1 cellular context compared by ENCODE assay signal in genomic region chr2:186570587-186570986, GRCh38.
TF ChIP-seq lines count a peak whose summit lies in the region.

No MANE protein-coding gene starts in this region.

TF ChIP-seq in HEK293, 187 proteins besides CTCF, POLR2A, EP300 and RAD21 (continued from another document):
- TF ChIP-seq, protein P1, sequence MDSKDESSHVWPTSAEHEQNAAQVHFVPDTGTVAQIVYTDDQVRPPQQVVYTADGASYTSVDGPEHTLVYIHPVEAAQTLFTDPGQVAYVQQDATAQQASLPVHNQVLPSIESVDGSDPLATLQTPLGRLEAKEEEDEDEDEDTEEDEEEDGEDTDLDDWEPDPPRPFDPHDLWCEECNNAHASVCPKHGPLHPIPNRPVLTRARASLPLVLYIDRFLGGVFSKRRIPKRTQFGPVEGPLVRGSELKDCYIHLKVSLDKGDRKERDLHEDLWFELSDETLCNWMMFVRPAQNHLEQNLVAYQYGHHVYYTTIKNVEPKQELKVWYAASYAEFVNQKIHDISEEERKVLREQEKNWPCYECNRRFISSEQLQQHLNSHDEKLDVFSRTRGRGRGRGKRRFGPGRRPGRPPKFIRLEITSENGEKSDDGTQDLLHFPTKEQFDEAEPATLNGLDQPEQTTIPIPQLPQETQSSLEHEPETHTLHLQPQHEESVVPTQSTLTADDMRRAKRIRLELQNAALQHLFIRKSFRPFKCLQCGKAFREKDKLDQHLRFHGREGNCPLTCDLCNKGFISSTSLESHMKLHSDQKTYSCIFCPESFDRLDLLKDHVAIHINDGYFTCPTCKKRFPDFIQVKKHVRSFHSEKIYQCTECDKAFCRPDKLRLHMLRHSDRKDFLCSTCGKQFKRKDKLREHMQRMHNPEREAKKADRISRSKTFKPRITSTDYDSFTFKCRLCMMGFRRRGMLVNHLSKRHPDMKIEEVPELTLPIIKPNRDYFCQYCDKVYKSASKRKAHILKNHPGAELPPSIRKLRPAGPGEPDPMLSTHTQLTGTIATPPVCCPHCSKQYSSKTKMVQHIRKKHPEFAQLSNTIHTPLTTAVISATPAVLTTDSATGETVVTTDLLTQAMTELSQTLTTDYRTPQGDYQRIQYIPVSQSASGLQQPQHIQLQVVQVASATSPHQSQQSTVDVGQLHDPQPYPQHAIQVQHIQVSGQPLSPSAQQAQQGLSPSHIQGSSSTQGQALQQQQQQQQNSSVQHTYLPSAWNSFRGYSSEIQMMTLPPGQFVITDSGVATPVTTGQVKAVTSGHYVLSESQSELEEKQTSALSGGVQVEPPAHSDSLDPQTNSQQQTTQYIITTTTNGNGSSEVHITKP (tag by site-specific recombination; IDR thresholded peaks at IDR 0.05), result peak; percentile 70
- TF ChIP-seq MEIS1 (CRISPR knock-in tag; IDR thresholded peaks at IDR 0.05; ENCODE audit: borderline replicate concordance), result peak; percentile 18; the same call in 1 of the 2 replicates
- TF ChIP-seq ZNF132 (tag by site-specific recombination; IDR thresholded peaks at IDR 0.05; ENCODE audit: borderline replicate concordance), result no peak
- TF ChIP-seq ZNF544 (tag by site-specific recombination; IDR thresholded peaks at IDR 0.05), result no peak
- TF ChIP-seq, protein P2, sequence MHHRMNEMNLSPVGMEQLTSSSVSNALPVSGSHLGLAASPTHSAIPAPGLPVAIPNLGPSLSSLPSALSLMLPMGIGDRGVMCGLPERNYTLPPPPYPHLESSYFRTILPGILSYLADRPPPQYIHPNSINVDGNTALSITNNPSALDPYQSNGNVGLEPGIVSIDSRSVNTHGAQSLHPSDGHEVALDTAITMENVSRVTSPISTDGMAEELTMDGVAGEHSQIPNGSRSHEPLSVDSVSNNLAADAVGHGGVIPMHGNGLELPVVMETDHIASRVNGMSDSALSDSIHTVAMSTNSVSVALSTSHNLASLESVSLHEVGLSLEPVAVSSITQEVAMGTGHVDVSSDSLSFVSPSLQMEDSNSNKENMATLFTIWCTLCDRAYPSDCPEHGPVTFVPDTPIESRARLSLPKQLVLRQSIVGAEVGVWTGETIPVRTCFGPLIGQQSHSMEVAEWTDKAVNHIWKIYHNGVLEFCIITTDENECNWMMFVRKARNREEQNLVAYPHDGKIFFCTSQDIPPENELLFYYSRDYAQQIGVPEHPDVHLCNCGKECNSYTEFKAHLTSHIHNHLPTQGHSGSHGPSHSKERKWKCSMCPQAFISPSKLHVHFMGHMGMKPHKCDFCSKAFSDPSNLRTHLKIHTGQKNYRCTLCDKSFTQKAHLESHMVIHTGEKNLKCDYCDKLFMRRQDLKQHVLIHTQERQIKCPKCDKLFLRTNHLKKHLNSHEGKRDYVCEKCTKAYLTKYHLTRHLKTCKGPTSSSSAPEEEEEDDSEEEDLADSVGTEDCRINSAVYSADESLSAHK (tag by site-specific recombination; IDR thresholded peaks at IDR 0.05), result peak; percentile 25; the same call in 1 of the 2 replicates
- peak; percentile 62; the same call in 1 of the 2 replicates for TF ChIP-seq HIC1 (tag by site-specific recombination; IDR thresholded peaks at IDR 0.05)
- TF ChIP-seq ZNF335 (tag by site-specific recombination; conservative IDR thresholded peaks at IDR 0.05), result 0 out of 2 replicates have a peak, but pooled peaks have one; percentile 11
- TF ChIP-seq HOXC10 (CRISPR knock-in tag; IDR thresholded peaks at IDR 0.05), result no peak
- peak; percentile 72 for TF ChIP-seq GLIS1 (tag by site-specific recombination; IDR thresholded peaks at IDR 0.05)
- TF ChIP-seq, protein P3, sequence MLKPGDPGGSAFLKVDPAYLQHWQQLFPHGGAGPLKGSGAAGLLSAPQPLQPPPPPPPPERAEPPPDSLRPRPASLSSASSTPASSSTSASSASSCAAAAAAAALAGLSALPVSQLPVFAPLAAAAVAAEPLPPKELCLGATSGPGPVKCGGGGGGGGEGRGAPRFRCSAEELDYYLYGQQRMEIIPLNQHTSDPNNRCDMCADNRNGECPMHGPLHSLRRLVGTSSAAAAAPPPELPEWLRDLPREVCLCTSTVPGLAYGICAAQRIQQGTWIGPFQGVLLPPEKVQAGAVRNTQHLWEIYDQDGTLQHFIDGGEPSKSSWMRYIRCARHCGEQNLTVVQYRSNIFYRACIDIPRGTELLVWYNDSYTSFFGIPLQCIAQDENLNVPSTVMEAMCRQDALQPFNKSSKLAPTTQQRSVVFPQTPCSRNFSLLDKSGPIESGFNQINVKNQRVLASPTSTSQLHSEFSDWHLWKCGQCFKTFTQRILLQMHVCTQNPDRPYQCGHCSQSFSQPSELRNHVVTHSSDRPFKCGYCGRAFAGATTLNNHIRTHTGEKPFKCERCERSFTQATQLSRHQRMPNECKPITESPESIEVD (tag by site-specific recombination; IDR thresholded peaks at IDR 0.05), result peak; percentile 91
- peak; percentile 32; the same call in 1 of the 2 replicates for TF ChIP-seq EGR2 (tag by site-specific recombination; IDR thresholded peaks at IDR 0.05; ENCODE audit: low read depth)
- TF ChIP-seq ZFHX2 (tag by site-specific recombination; conservative IDR thresholded peaks at IDR 0.05), result peak; percentile 47
- TF ChIP-seq ZNF548 (tag by site-specific recombination; IDR thresholded peaks at IDR 0.05), result no peak
- peak; percentile 15; the same call in 1 of the 2 replicates for TF ChIP-seq PRDM1 (tag by site-specific recombination; IDR thresholded peaks at IDR 0.05)
- TF ChIP-seq, protein P4, sequence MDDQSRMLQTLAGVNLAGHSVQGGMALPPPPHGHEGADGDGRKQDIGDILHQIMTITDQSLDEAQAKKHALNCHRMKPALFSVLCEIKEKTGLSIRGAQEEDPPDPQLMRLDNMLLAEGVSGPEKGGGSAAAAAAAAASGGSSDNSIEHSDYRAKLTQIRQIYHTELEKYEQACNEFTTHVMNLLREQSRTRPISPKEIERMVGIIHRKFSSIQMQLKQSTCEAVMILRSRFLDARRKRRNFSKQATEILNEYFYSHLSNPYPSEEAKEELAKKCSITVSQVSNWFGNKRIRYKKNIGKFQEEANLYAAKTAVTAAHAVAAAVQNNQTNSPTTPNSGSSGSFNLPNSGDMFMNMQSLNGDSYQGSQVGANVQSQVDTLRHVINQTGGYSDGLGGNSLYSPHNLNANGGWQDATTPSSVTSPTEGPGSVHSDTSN (CRISPR knock-in tag; IDR thresholded peaks at IDR 0.05), result no peak
- TF ChIP-seq ZNF211 (tag by site-specific recombination; IDR thresholded peaks at IDR 0.05; ENCODE audit: low read depth), result no peak
- 0 out of 2 replicates have a peak, but pooled peaks have one; percentile 23 for TF ChIP-seq ZNF366 (tag by site-specific recombination; conservative IDR thresholded peaks at IDR 0.05)
- TF ChIP-seq INSM2 (tag by site-specific recombination; IDR thresholded peaks at IDR 0.05), result 0 out of 2 replicates have a peak, but pooled peaks have one; percentile 35
- TF ChIP-seq ZNF221 (tag by site-specific recombination; IDR thresholded peaks at IDR 0.05; ENCODE audit: borderline replicate concordance), result no peak
- no peak for TF ChIP-seq ZXDB (tag by site-specific recombination; IDR thresholded peaks at IDR 0.05)
- peak; percentile 58; the same call in 1 of the 2 replicates for TF ChIP-seq ZNF394 (tag by site-specific recombination; IDR thresholded peaks at IDR 0.05; ENCODE audit: borderline replicate concordance)
- no peak for TF ChIP-seq ZNF155 (tag by site-specific recombination; IDR thresholded peaks at IDR 0.05)
- no peak for TF ChIP-seq ZNF658 (tag by site-specific recombination; IDR thresholded peaks at IDR 0.05)
